22 cellular contexts compared by ENCODE assay signal in genomic region chr19:50780753-50781480, GRCh38. TPM values are rescaled to one million over a fixed set of nuclear protein-coding genes. Genes with fewer than 3 reads are reported as not detected.
"Had no signal": no experiment of that assay in that cellular context is flagged by ENCODE, and none has a peak within 500 bp of the region (broad histone marks: within the 10 kb centered on the region; RNA-seq: fewer than 3 reads in every experiment).

No MANE protein-coding gene starts in this region.

- H3K4me3 ChIP-seq: colonic mucosa, pancreas, thyroid gland had no signal

- ATAC-seq: activated CD8-positive, alpha-beta memory T cell treated with anti-CD3 and anti-CD28 coated beads, Interleukin-2, amount 10 ng/mL, durations not matched to agents 7 days and 5 days; activated T-helper 17 cell treated with anti-CD3 and anti-CD28 coated beads, Interleukin-2, amount 50 U/mL, for 72 hours; naive thymus-derived CD4-positive, alpha-beta T cell; pancreas; stimulated activated naive B cell treated with anti-CD40 and anti-IgM and Interleukin-4, amounts not matched to agents 10 μg/mL and 1 μg/mL and 100 μg/mL, for 72 hours; T-cell had no signal

- H3K9me3 ChIP-seq: colonic mucosa, pancreas, thyroid gland had no signal

- H3K4me1 Mint-ChIP-seq: activated T-helper 17 cell treated with anti-CD3 and anti-CD28 coated beads, Interleukin-2, amount 50 U/mL, for 72 hours; central memory CD8-positive, alpha-beta T cell had no signal

- H3K4me1 ChIP-seq: colonic mucosa, foreskin keratinocyte, pancreas, thyroid gland had no signal

- H3K27ac ChIP-seq: colonic mucosa, epithelial cell of prostate, foreskin keratinocyte, pancreas, thyroid gland had no signal

- H3K4me3 Mint-ChIP-seq: activated B cell treated with CpG ODN at 0.5 μM for 24 hours; activated CD4-positive, alpha-beta memory T cell treated with anti-CD3 and anti-CD28 coated beads, Interleukin-2, amount 10 ng/mL, durations not matched to agents 7 days and 5 days; activated CD8-positive, alpha-beta memory T cell treated with anti-CD3 and anti-CD28 coated beads, Interleukin-2, amount 10 ng/mL, durations not matched to agents 7 days and 5 days; activated naive CD8-positive, alpha-beta T cell treated with anti-CD3 and anti-CD28 coated beads for 36 hours; activated T-helper 17 cell treated with anti-CD3 and anti-CD28 coated beads, Interleukin-2, amount 50 U/mL, for 72 hours; central memory CD8-positive, alpha-beta T cell; endodermal cell; naive thymus-derived CD4-positive, alpha-beta T cell; stimulated activated naive B cell treated with anti-CD40 and anti-IgM and Interleukin-4, amounts not matched to agents 10 μg/mL and 1 μg/mL and 100 μg/mL, for 72 hours; T-cell had no signal

- DNase-seq: activated B cell treated with CpG ODN at 0.5 μM for 24 hours; activated CD4-positive, alpha-beta memory T cell treated with anti-CD3 and anti-CD28 coated beads, Interleukin-2, amount 10 ng/mL, durations not matched to agents 7 days and 5 days; activated CD4-positive, alpha-beta T cell treated with anti-CD3 and anti-CD28 coated beads for 48 hours; activated CD8-positive, alpha-beta memory T cell treated with anti-CD3 and anti-CD28 coated beads, Interleukin-2, amount 10 ng/mL, durations not matched to agents 7 days and 5 days; activated naive CD4-positive, alpha-beta T cell; activated naive CD8-positive, alpha-beta T cell treated with anti-CD3 and anti-CD28 coated beads for 36 hours; amniotic stem cell; colonic mucosa; endodermal cell; foreskin keratinocyte; hippocampal formation; naive thymus-derived CD4-positive, alpha-beta T cell; pancreas; stimulated activated naive B cell treated with anti-CD40 and anti-IgM and Interleukin-4, amounts not matched to agents 10 μg/mL and 1 μg/mL and 100 μg/mL, for 72 hours; T-cell had no signal

- H3K27ac Mint-ChIP-seq: activated B cell treated with CpG ODN at 0.5 μM for 24 hours; activated CD4-positive, alpha-beta memory T cell treated with anti-CD3 and anti-CD28 coated beads, Interleukin-2, amount 10 ng/mL, durations not matched to agents 7 days and 5 days; activated CD8-positive, alpha-beta memory T cell treated with anti-CD3 and anti-CD28 coated beads, Interleukin-2, amount 10 ng/mL, durations not matched to agents 7 days and 5 days; activated naive CD8-positive, alpha-beta T cell treated with anti-CD3 and anti-CD28 coated beads for 36 hours; activated T-helper 17 cell treated with anti-CD3 and anti-CD28 coated beads, Interleukin-2, amount 50 U/mL, for 72 hours; endodermal cell; naive thymus-derived CD4-positive, alpha-beta T cell; stimulated activated naive B cell treated with anti-CD40 and anti-IgM and Interleukin-4, amounts not matched to agents 10 μg/mL and 1 μg/mL and 100 μg/mL, for 72 hours; T-cell had no signal

- H3K36me3 ChIP-seq: colonic mucosa, pancreas, thyroid gland had no signal

- H3K9me3 Mint-ChIP-seq: activated B cell treated with CpG ODN at 0.5 μM for 24 hours; activated CD4-positive, alpha-beta memory T cell treated with anti-CD3 and anti-CD28 coated beads, Interleukin-2, amount 10 ng/mL, durations not matched to agents 7 days and 5 days; activated naive CD8-positive, alpha-beta T cell treated with anti-CD3 and anti-CD28 coated beads for 36 hours; activated T-helper 17 cell treated with anti-CD3 and anti-CD28 coated beads, Interleukin-2, amount 50 U/mL, for 72 hours; central memory CD8-positive, alpha-beta T cell; endodermal cell; stimulated activated naive B cell treated with anti-CD40 and anti-IgM and Interleukin-4, amounts not matched to agents 10 μg/mL and 1 μg/mL and 100 μg/mL, for 72 hours; T-cell had no signal

- H3K36me3 Mint-ChIP-seq: activated CD8-positive, alpha-beta memory T cell treated with anti-CD3 and anti-CD28 coated beads, Interleukin-2, amount 10 ng/mL, durations not matched to agents 7 days and 5 days; activated naive CD8-positive, alpha-beta T cell treated with anti-CD3 and anti-CD28 coated beads for 36 hours; brain; naive thymus-derived CD4-positive, alpha-beta T cell; stimulated activated naive B cell treated with anti-CD40 and anti-IgM and Interleukin-4, amounts not matched to agents 10 μg/mL and 1 μg/mL and 100 μg/mL, for 72 hours; T-cell had no signal

RNA-seq across cellular contexts. Expression of gene ACP4, which starts 9.3 kb away (rescaled TPM):
- total RNA-seq: activated B cell treated with CpG ODN at 0.5 μM for 24 hours; activated CD4-positive, alpha-beta memory T cell treated with anti-CD3 and anti-CD28 coated beads, Interleukin-2, amount 10 ng/mL, durations not matched to agents 7 days and 5 days; activated CD8-positive, alpha-beta memory T cell treated with anti-CD3 and anti-CD28 coated beads, Interleukin-2, amount 10 ng/mL, durations not matched to agents 7 days and 5 days; activated naive CD8-positive, alpha-beta T cell treated with anti-CD3 and anti-CD28 coated beads for 36 hours; activated T-helper 17 cell treated with anti-CD3 and anti-CD28 coated beads, Interleukin-2, amount 50 U/mL, for 72 hours; colonic mucosa; endodermal cell; foreskin keratinocyte; naive thymus-derived CD4-positive, alpha-beta T cell; pancreas; subcutaneous adipose tissue; T-cell; thyroid gland had no signal
- polyA plus RNA-seq: foreskin keratinocyte; keratinocyte; naive thymus-derived CD4-positive, alpha-beta T cell; pancreas had no signal

RNA-seq across cellular contexts. Expression of gene GPR32, which starts 10.7 kb away (rescaled TPM):
- total RNA-seq: activated B cell treated with CpG ODN at 0.5 μM for 24 hours; activated CD4-positive, alpha-beta memory T cell treated with anti-CD3 and anti-CD28 coated beads, Interleukin-2, amount 10 ng/mL, durations not matched to agents 7 days and 5 days; activated CD8-positive, alpha-beta memory T cell treated with anti-CD3 and anti-CD28 coated beads, Interleukin-2, amount 10 ng/mL, durations not matched to agents 7 days and 5 days; activated naive CD8-positive, alpha-beta T cell treated with anti-CD3 and anti-CD28 coated beads for 36 hours; activated T-helper 17 cell treated with anti-CD3 and anti-CD28 coated beads, Interleukin-2, amount 50 U/mL, for 72 hours; colonic mucosa; endodermal cell; foreskin keratinocyte; naive thymus-derived CD4-positive, alpha-beta T cell; pancreas; subcutaneous adipose tissue; T-cell; thyroid gland had no signal
- polyA plus RNA-seq: foreskin keratinocyte; keratinocyte; naive thymus-derived CD4-positive, alpha-beta T cell; pancreas had no signal

RNA-seq across cellular contexts. Expression of gene KLK1, which starts 42.7 kb away (rescaled TPM):
- polyA plus RNA-seq: naive thymus-derived CD4-positive, alpha-beta T cell had no signal

RNA-seq across cellular contexts. Expression of gene KLK15, which starts 52.5 kb away (rescaled TPM):
- total RNA-seq: activated B cell treated with CpG ODN at 0.5 μM for 24 hours; activated CD4-positive, alpha-beta memory T cell treated with anti-CD3 and anti-CD28 coated beads, Interleukin-2, amount 10 ng/mL, durations not matched to agents 7 days and 5 days; activated CD8-positive, alpha-beta memory T cell treated with anti-CD3 and anti-CD28 coated beads, Interleukin-2, amount 10 ng/mL, durations not matched to agents 7 days and 5 days; activated naive CD8-positive, alpha-beta T cell treated with anti-CD3 and anti-CD28 coated beads for 36 hours; activated T-helper 17 cell treated with anti-CD3 and anti-CD28 coated beads, Interleukin-2, amount 50 U/mL, for 72 hours; endodermal cell; foreskin keratinocyte; naive thymus-derived CD4-positive, alpha-beta T cell; pancreas; subcutaneous adipose tissue; T-cell had no signal
- polyA plus RNA-seq: foreskin keratinocyte; keratinocyte; naive thymus-derived CD4-positive, alpha-beta T cell had no signal
